Comparison of ENCODE assay signal across 8 cellular contexts in the genomic region with DNA sequence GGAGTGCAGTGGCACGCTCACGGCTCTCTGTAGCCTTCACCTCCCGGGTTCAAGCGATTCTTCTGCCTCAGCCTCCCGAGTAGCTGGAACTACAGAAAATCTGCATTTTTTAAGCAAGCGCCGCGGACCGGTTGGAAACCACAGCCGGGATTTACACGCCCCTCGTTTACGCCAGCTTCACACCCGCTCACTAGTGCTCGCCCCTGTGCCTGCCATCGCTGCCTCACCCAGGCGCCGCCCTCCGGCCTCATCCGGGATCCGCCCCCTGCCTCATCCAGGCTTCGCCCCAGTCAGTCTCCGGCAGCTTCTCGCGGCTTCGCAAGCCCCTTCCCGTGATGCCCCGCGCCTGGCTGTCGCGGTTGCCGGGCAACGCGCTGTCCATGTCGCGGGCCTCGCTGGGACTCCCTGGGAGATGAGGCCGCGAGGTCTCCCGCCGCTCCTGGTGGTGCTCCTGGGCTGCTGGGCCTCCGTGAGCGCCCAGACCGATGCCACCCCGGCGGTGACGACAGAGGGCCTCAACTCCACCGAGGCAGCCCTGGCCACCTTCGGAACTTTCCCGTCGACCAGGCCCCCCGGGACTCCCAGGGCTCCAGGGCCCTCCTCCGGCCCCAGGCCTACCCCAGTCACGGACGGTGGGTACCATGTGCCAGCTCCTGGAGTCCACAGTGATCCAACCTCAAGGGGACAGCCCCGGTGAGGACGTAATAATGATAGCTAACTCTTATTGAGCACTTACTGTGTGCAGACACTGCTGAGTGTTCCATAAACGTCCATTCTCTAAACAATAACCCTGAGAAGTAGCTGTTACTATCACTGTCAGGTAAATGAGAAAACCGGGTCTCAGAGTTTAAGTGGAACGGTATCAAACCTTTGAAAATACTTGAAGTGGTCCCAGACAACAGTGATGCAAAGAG. TPM values are rescaled to one million over a fixed set of nuclear protein-coding genes. Genes with fewer than 3 reads are reported as not detected.
DNase-seq lines count a peak whose midpoint lies in the region; ATAC-seq and TF ChIP-seq lines count a peak whose summit lies in the region.

Gene TCTN1, plus strand, starts transcription at position 359 of the 914 bp plus-strand sequence. Its CDS starts 54 bp downstream, at position 413.

- H3K36me3 ChIP-seq in HUES48 (ENCODE audit: control insufficient read depth, insufficient read depth, low read length) (no peaks in the 10 kb centered on the region), NT2/D1 (ENCODE audit: insufficient read depth, insufficient read length, low read length) (peaks cover 10% of the 10 kb centered on the region), endodermal cell (ENCODE audit: control insufficient read depth, insufficient read depth, low read length) (no peaks in the 10 kb centered on the region), mesendoderm (ENCODE audit: control insufficient read depth, insufficient read depth, low read length) (no peaks in the 10 kb centered on the region)

- H3K4me1 Mint-ChIP-seq in endodermal cell = no peaks in the 10 kb centered on the region

- H3K27ac Mint-ChIP-seq in endodermal cell = peak within 1 kb of the TSS; percentile 89

- no peak for TF ChIP-seq CTCF in endodermal cell (conservative IDR thresholded peaks at IDR 0.05)

- H4K5ac ChIP-seq in mesendoderm (ENCODE audit: low read length) = peak within 1 kb of the TSS; percentile 89

- no peak within 1 kb of the TSS for H2BK15ac ChIP-seq in mesendoderm (replicated peaks; ENCODE audit: low read depth)

- peaks cover 3% of the 10 kb centered on the region for H3K36me3 Mint-ChIP-seq in endodermal cell (ENCODE audit: low read depth)

- H2BK5ac ChIP-seq in mesendoderm (ENCODE audit: low read length) = no peak within 1 kb of the TSS

- H3K27me3 ChIP-seq in HUES48 (ENCODE audit: control insufficient read depth, insufficient read depth, low read length) = no peaks in the 10 kb centered on the region
- no peaks in the 10 kb centered on the region for H3K27me3 ChIP-seq in NT2/D1 (ENCODE audit: insufficient read depth, insufficient read length)
- no peaks in the 10 kb centered on the region for H3K27me3 ChIP-seq in endodermal cell (ENCODE audit: control insufficient read depth, insufficient read depth, low read length, poor library complexity, severe bottlenecking)
- no peaks in the 10 kb centered on the region for H3K27me3 ChIP-seq in mesendoderm (ENCODE audit: insufficient read depth, low read length, poor library complexity)

- H3K9ac ChIP-seq in HUES48 (ENCODE audit: low read depth, low read length) = peak within 1 kb of the TSS; percentile 39; the same call in 1 of the 2 replicates
- peak within 1 kb of the TSS; percentile 97 for H3K9ac ChIP-seq in NT2/D1 (ENCODE audit: insufficient read length, low read depth)
- H3K9ac ChIP-seq in endodermal cell (ENCODE audit: extremely low read depth, low read length, poor library complexity, severe bottlenecking) = peak within 1 kb of the TSS; percentile 67
- peak within 1 kb of the TSS; percentile 80 for H3K9ac ChIP-seq in mesendoderm (ENCODE audit: low read length)

- H3K4me3 ChIP-seq in HUES48 (ENCODE audit: low read depth, low read length) (peak within 1 kb of the TSS; percentile 75), NT2/D1 (ENCODE audit: insufficient read length, low read depth) (peak within 1 kb of the TSS; percentile 94), endodermal cell (ENCODE audit: low read length) (peak within 1 kb of the TSS; percentile 88), mesendoderm (ENCODE audit: low read length) (peak within 1 kb of the TSS; percentile 57)

- no peak within 1 kb of the TSS for H2AK5ac ChIP-seq in mesendoderm (ENCODE audit: low read length)

- no peak within 1 kb of the TSS for H3K23ac ChIP-seq in mesendoderm (ENCODE audit: low read length)

- H4K8ac ChIP-seq in mesendoderm (ENCODE audit: low read depth, low read length) = peak within 1 kb of the TSS; percentile 91

- peak; percentile 78 for ATAC-seq in GM21390 (IDR thresholded peaks at IDR 0.05; ENCODE audit: unreplicated experiment)

- DNase-seq in Caki2 (ENCODE audit: low read depth) = peak; percentile 88
- DNase-seq in NT2/D1 (ENCODE audit: low read depth, low spot score) = peak; percentile 93
- peak; percentile 91 for DNase-seq in activated CD8-positive, alpha-beta memory T cell treated with anti-CD3 and anti-CD28 coated beads, Interleukin-2, amount 50 U/mL, for 24 hours (ENCODE audit: extremely low read depth)
- DNase-seq in endodermal cell = peak; percentile 100
- peak; percentile 97 for DNase-seq in mesendoderm
- DNase-seq in stimulated activated CD8-positive, alpha-beta memory T cell treated with anti-CD3 and anti-CD28 coated beads, Interleukin-12 subunit alpha, Interleukin-12 subunit beta, amount 100 ng/mL, for 4 hours (ENCODE audit: low read depth) = peak; percentile 92

- no peaks in the 10 kb centered on the region for H3K79me1 ChIP-seq in mesendoderm (ENCODE audit: low read length)

- no peaks in the 10 kb centered on the region for H3K9me3 ChIP-seq in HUES48 (ENCODE audit: control insufficient read depth, insufficient read depth, low read length)
- no peaks in the 10 kb centered on the region for H3K9me3 ChIP-seq in NT2/D1 (ENCODE audit: insufficient read depth, low read length)
- H3K9me3 ChIP-seq in endodermal cell (ENCODE audit: control insufficient read depth, low read length) = no peaks in the 10 kb centered on the region

- H3K4me3 Mint-ChIP-seq in endodermal cell = peak within 1 kb of the TSS; percentile 77

- 5 to 10% methylated on average over 35 to 60 of the region's 60 CpGs for WGBS in endodermal cell (ENCODE audit: insufficient coverage in 1 of 2, insufficient read length in 1 of 2), 2 experiments
- no CpG with 5 or more reads among the region's 60 CpGs for WGBS in mesendoderm (ENCODE audit: extremely low coverage, insufficient coverage, low lambda C conversion rate)

- no peaks in the 10 kb centered on the region for H3K9me3 Mint-ChIP-seq in endodermal cell

- in situ Hi-C loops in Caki2 (cut with HindIII; ENCODE audit: low pct_unique_long_range_greater_than_20kb, low sequenced_read_pairs) = no loop called here

- H3K4me1 ChIP-seq in HUES48 (ENCODE audit: control insufficient read depth, insufficient read depth, low read length) = 0 out of 2 replicates have a peak, but pooled peaks cover 4% of the 10 kb centered on the region
- H3K4me1 ChIP-seq in NT2/D1 (ENCODE audit: insufficient read depth, insufficient read length) = no peaks in the 10 kb centered on the region
- H3K4me1 ChIP-seq in endodermal cell (ENCODE audit: control insufficient read depth, insufficient read depth, low read length) = no peaks in the 10 kb centered on the region
- H3K4me1 ChIP-seq in mesendoderm (ENCODE audit: control insufficient read depth, low read depth, low read length) = peaks cover 3% of the 10 kb centered on the region

- H2BK120ac ChIP-seq in mesendoderm (ENCODE audit: low read depth, low read length) = no peak within 1 kb of the TSS

- peak within 1 kb of the TSS; percentile 89 for H3K56ac ChIP-seq in mesendoderm (ENCODE audit: low read length)

- no peak within 1 kb of the TSS for H3K18ac ChIP-seq in mesendoderm (ENCODE audit: low read length)

- no peaks in the 10 kb centered on the region for H3K79me2 ChIP-seq in mesendoderm (ENCODE audit: control insufficient read depth, insufficient read depth, low read length)

- H3K4me2 ChIP-seq in mesendoderm (ENCODE audit: low read length) = peak within 1 kb of the TSS; percentile 79

- H3K4ac ChIP-seq in mesendoderm (ENCODE audit: low read depth, low read length) = no peak within 1 kb of the TSS

- H3K27me3 Mint-ChIP-seq in endodermal cell (ENCODE audit: insufficient read depth) = peaks cover 3% of the 10 kb centered on the region

- H3K27ac ChIP-seq in HUES48 (ENCODE audit: low read depth, low read length) = no peak within 1 kb of the TSS
- no peak within 1 kb of the TSS for H3K27ac ChIP-seq in endodermal cell (ENCODE audit: low read depth, low read length)
- H3K27ac ChIP-seq in mesendoderm (ENCODE audit: low read depth, low read length) = no peak within 1 kb of the TSS

RNA-seq across cellular contexts. Expression of gene TCTN1, which starts in this region (rescaled TPM):
- total RNA-seq in Caki2 (2014; rRNA removed; shearing (Covaris generic); ENCODE audit: low replicate concordance) = 22.3 and 51.3 TPM in 2 replicates
- 10 to 100 TPM; 29.5 to 44.9 TPM for total RNA-seq in endodermal cell
- 41.6 TPM for polyA plus RNA-seq in endodermal cell (2013, experiment 1 of 2)
- 30.6 TPM for polyA plus RNA-seq in endodermal cell (2013, experiment 2 of 2)
- 11.7 TPM for polyA plus RNA-seq in mesendoderm (2013, experiment 1 of 2)
- polyA plus RNA-seq in mesendoderm (2013, experiment 2 of 2) = 12.2 TPM

Comparison
In these comparisons a context has a peak if more than half of its experiments do, and no peak if none do; other contexts are left out.
1. H3K9ac ChIP-seq: peak in every context shown above with its lines; median percentile 97 in NT2/D1; 80 in mesendoderm; 67 in endodermal cell; 39 in HUES48.